In genomic region chr20:623704-624103, GRCh38 we compare ENCODE assay signal across 1 cellular context.
TF ChIP-seq lines count a peak whose summit lies in the region.

No MANE protein-coding gene starts in this region.

TF ChIP-seq in HepG2, 621 proteins besides CTCF, POLR2A, EP300 and RAD21:
- TF ChIP-seq NR2F6 (IDR thresholded peaks at IDR 0.05) = no peak
- no peak for TF ChIP-seq NR2F6 (CRISPR knock-in tag; IDR thresholded peaks at IDR 0.05)
- no peak for TF ChIP-seq ZNF839 (CRISPR knock-in tag; IDR thresholded peaks at IDR 0.05; ENCODE audit: borderline replicate concordance)
- TF ChIP-seq SYNCRIP (IDR thresholded peaks at IDR 0.05; ENCODE audit: insufficient read depth, low read depth, low read length) = no peak
- TF ChIP-seq ZNF431 (CRISPR knock-in tag; IDR thresholded peaks at IDR 0.05; ENCODE audit: borderline replicate concordance, low read depth) = no peak
- TF ChIP-seq TRAFD1 (CRISPR knock-in tag; IDR thresholded peaks at IDR 0.05; ENCODE audit: borderline replicate concordance) = no peak
- TF ChIP-seq ZNF337 (CRISPR knock-in tag; IDR thresholded peaks at IDR 0.05; ENCODE audit: borderline replicate concordance, low read depth) = no peak
- no peak for TF ChIP-seq HES4 (CRISPR knock-in tag; IDR thresholded peaks at IDR 0.05; ENCODE audit: borderline replicate concordance)
- TF ChIP-seq E2F1 (CRISPR knock-in tag; IDR thresholded peaks at IDR 0.05) = no peak
- no peak for TF ChIP-seq ZNF432 (CRISPR knock-in tag; IDR thresholded peaks at IDR 0.05; ENCODE audit: borderline replicate concordance)
- no peak for TF ChIP-seq AKAP8 (CRISPR knock-in tag; IDR thresholded peaks at IDR 0.05)
- TF ChIP-seq SIN3B (IDR thresholded peaks at IDR 0.05; ENCODE audit: low read length) = no peak
- TF ChIP-seq SRSF4 (IDR thresholded peaks at IDR 0.05; ENCODE audit: low read depth, low read length, poor library complexity, severe bottlenecking) = no peak
- TF ChIP-seq ZNF639 (CRISPR knock-in tag; conservative IDR thresholded peaks at IDR 0.05) = no peak
- no peak for TF ChIP-seq ZNF160 (CRISPR knock-in tag; IDR thresholded peaks at IDR 0.05)
- TF ChIP-seq PRDM15 (CRISPR knock-in tag; IDR thresholded peaks at IDR 0.05) = no peak
- no peak for TF ChIP-seq RARA (CRISPR knock-in tag; IDR thresholded peaks at IDR 0.05)
